Comparison of ENCODE assay signal across 8 cellular contexts in the genomic region with DNA sequence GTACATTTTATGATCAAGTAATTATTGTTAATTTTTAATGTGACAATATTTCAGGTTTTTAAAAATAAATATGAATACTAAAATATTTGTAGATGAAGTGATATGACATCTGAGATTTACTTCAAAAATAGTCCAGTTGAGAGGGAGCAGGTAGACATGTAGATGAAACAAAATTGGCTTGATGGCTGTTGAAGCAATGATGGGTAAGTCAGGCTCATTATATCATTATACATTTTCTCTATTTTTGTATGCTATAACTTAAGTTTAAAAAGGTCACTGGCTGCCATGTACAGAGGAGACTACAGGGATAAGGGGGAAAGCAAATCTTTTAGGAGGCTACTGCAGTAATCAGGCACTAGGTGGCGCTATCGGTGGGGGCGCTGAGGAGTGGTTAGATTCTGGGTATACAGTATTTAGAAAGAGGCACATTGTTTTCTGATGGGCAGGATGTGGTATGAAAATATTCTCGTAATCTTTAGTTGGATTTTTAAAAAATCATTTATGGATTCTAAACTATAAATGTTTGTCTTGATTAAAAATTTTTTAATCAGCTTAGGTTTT.
A peak's percentile ranks its signal among the peaks of the same experiment; 100 is the strongest.
DNase-seq lines count a peak whose midpoint lies in the region; ATAC-seq and FAIRE-seq lines count a peak whose summit lies in the region.

No MANE protein-coding gene starts in this region.

- intact Hi-C loops in sciatic nerve (cut with DNase I) = no loop called here

- peak; percentile 63 for DNase-seq in EL
- peak; percentile 47 for DNase-seq in HuH-7.5 (ENCODE audit: low spot score)
- peak; percentile 50 for DNase-seq in RCC 7860 (ENCODE audit: low spot score)
- peak; percentile 12 for DNase-seq in activated T-helper 9 cell treated with anti-CD3 and anti-CD28 coated beads, Interleukin-2, amount 50 U/mL, for 16 hours (ENCODE audit: low read depth)
- peak; percentile 54 for DNase-seq in glomerular visceral epithelial cell (ENCODE audit: extremely low spot score)
- peak; percentile 76 for DNase-seq in sciatic nerve (ENCODE audit: low spot score)
- no peak for DNase-seq in DMS153 treated with DMSO at 0.1 percent for 48 hours (lab: John Stamatoyannopoulos, UW; ENCODE audit: unreplicated experiment)

- ATAC-seq in GM21447 (IDR thresholded peaks at IDR 0.05; ENCODE audit: unreplicated experiment) = peak; percentile 97
- no peak for ATAC-seq in sciatic nerve

- peak; percentile 2 for FAIRE-seq in RCC 7860 (lab: Jason Lieb, UNC)
